ENCODE assay signal across 1 cellular context in genomic region chr14:23183479-23183878, GRCh38.
TF ChIP-seq lines count a peak whose summit lies in the region.

TSS of gene SLC7A8 (minus strand) at chr14:23183660. CDS start at chr14:23182914, 746 bp downstream.

TF ChIP-seq in WTC11, 78 proteins besides CTCF, POLR2A, EP300 and RAD21 (continued from another document):
- TF ChIP-seq, protein P1, sequence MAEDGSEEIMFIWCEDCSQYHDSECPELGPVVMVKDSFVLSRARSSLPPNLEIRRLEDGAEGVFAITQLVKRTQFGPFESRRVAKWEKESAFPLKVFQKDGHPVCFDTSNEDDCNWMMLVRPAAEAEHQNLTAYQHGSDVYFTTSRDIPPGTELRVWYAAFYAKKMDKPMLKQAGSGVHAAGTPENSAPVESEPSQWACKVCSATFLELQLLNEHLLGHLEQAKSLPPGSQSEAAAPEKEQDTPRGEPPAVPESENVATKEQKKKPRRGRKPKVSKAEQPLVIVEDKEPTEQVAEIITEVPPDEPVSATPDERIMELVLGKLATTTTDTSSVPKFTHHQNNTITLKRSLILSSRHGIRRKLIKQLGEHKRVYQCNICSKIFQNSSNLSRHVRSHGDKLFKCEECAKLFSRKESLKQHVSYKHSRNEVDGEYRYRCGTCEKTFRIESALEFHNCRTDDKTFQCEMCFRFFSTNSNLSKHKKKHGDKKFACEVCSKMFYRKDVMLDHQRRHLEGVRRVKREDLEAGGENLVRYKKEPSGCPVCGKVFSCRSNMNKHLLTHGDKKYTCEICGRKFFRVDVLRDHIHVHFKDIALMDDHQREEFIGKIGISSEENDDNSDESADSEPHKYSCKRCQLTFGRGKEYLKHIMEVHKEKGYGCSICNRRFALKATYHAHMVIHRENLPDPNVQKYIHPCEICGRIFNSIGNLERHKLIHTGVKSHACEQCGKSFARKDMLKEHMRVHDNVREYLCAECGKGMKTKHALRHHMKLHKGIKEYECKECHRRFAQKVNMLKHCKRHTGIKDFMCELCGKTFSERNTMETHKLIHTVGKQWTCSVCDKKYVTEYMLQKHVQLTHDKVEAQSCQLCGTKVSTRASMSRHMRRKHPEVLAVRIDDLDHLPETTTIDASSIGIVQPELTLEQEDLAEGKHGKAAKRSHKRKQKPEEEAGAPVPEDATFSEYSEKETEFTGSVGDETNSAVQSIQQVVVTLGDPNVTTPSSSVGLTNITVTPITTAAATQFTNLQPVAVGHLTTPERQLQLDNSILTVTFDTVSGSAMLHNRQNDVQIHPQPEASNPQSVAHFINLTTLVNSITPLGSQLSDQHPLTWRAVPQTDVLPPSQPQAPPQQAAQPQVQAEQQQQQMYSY (CRISPR knock-in tag; IDR thresholded peaks at IDR 0.05): no peak
- no peak for TF ChIP-seq GTF2I (CRISPR knock-in tag; conservative IDR thresholded peaks at IDR 0.05)
- 0 out of 2 replicates have a peak, but pooled peaks have one; percentile 37 for TF ChIP-seq SMAD3 (CRISPR knock-in tag; IDR thresholded peaks at IDR 0.05; ENCODE audit: borderline replicate concordance)
- no peak for TF ChIP-seq ATF1 (CRISPR knock-in tag; IDR thresholded peaks at IDR 0.05)
- TF ChIP-seq PRRX2 (CRISPR knock-in tag; IDR thresholded peaks at IDR 0.05): no peak
- TF ChIP-seq FOXP1 (CRISPR knock-in tag; IDR thresholded peaks at IDR 0.05; ENCODE audit: borderline replicate concordance): no peak
- TF ChIP-seq ATF3 (CRISPR knock-in tag; conservative IDR thresholded peaks at IDR 0.05): no peak
- no peak for TF ChIP-seq NFE2L1 (CRISPR knock-in tag; IDR thresholded peaks at IDR 0.05)
- no peak for TF ChIP-seq MXD4 (CRISPR knock-in tag; IDR thresholded peaks at IDR 0.05; ENCODE audit: borderline replicate concordance)
- TF ChIP-seq IRF2 (CRISPR knock-in tag; IDR thresholded peaks at IDR 0.05; ENCODE audit: borderline replicate concordance, low read depth): no peak
- no peak for TF ChIP-seq ATF6 (CRISPR knock-in tag; IDR thresholded peaks at IDR 0.05)
- TF ChIP-seq ZNF317 (CRISPR knock-in tag; IDR thresholded peaks at IDR 0.05; ENCODE audit: borderline replicate concordance, low read depth): no peak
- no peak for TF ChIP-seq PREB (CRISPR knock-in tag; IDR thresholded peaks at IDR 0.05; ENCODE audit: borderline replicate concordance)
- TF ChIP-seq NR1H2 (CRISPR knock-in tag; IDR thresholded peaks at IDR 0.05): no peak
- TF ChIP-seq, protein P2, sequence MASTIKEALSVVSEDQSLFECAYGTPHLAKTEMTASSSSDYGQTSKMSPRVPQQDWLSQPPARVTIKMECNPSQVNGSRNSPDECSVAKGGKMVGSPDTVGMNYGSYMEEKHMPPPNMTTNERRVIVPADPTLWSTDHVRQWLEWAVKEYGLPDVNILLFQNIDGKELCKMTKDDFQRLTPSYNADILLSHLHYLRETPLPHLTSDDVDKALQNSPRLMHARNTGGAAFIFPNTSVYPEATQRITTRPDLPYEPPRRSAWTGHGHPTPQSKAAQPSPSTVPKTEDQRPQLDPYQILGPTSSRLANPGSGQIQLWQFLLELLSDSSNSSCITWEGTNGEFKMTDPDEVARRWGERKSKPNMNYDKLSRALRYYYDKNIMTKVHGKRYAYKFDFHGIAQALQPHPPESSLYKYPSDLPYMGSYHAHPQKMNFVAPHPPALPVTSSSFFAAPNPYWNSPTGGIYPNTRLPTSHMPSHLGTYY (CRISPR knock-in tag; IDR thresholded peaks at IDR 0.05): no peak
- TF ChIP-seq NR2C2 (CRISPR knock-in tag; IDR thresholded peaks at IDR 0.05): no peak
- TF ChIP-seq, protein P3, sequence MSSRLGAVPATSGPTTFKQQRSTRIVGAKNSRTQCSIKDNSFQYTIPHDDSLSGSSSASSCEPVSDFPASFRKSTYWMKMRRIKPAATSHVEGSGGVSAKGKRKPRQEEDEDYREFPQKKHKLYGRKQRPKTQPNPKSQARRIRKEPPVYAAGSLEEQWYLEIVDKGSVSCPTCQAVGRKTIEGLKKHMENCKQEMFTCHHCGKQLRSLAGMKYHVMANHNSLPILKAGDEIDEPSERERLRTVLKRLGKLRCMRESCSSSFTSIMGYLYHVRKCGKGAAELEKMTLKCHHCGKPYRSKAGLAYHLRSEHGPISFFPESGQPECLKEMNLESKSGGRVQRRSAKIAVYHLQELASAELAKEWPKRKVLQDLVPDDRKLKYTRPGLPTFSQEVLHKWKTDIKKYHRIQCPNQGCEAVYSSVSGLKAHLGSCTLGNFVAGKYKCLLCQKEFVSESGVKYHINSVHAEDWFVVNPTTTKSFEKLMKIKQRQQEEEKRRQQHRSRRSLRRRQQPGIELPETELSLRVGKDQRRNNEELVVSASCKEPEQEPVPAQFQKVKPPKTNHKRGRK (CRISPR knock-in tag; IDR thresholded peaks at IDR 0.05; ENCODE audit: borderline replicate concordance): no peak
- TF ChIP-seq GRHL2 (CRISPR knock-in tag; IDR thresholded peaks at IDR 0.05; ENCODE audit: insufficient replicate concordance, severe bottlenecking): no peak
- peak; percentile 70 for TF ChIP-seq SP1 (CRISPR knock-in tag; conservative IDR thresholded peaks at IDR 0.05)
- TF ChIP-seq, protein P4, sequence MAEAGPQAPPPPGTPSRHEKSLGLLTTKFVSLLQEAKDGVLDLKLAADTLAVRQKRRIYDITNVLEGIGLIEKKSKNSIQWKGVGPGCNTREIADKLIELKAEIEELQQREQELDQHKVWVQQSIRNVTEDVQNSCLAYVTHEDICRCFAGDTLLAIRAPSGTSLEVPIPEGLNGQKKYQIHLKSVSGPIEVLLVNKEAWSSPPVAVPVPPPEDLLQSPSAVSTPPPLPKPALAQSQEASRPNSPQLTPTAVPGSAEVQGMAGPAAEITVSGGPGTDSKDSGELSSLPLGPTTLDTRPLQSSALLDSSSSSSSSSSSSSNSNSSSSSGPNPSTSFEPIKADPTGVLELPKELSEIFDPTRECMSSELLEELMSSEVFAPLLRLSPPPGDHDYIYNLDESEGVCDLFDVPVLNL (CRISPR knock-in tag; IDR thresholded peaks at IDR 0.05; ENCODE audit: borderline replicate concordance, low read depth): no peak
- TF ChIP-seq, protein P5, sequence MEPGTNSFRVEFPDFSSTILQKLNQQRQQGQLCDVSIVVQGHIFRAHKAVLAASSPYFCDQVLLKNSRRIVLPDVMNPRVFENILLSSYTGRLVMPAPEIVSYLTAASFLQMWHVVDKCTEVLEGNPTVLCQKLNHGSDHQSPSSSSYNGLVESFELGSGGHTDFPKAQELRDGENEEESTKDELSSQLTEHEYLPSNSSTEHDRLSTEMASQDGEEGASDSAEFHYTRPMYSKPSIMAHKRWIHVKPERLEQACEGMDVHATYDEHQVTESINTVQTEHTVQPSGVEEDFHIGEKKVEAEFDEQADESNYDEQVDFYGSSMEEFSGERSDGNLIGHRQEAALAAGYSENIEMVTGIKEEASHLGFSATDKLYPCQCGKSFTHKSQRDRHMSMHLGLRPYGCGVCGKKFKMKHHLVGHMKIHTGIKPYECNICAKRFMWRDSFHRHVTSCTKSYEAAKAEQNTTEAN (CRISPR knock-in tag; IDR thresholded peaks at IDR 0.05): no peak
- peak; percentile 36; the same call in 1 of the 2 replicates for TF ChIP-seq TP53 (CRISPR knock-in tag; IDR thresholded peaks at IDR 0.05)
- no peak for TF ChIP-seq NFATC4 (CRISPR knock-in tag; IDR thresholded peaks at IDR 0.05)
- no peak for TF ChIP-seq MLX (CRISPR knock-in tag; IDR thresholded peaks at IDR 0.05)
- TF ChIP-seq JAZF1 (CRISPR knock-in tag; IDR thresholded peaks at IDR 0.05): no peak
- TF ChIP-seq ZNF416 (CRISPR knock-in tag; IDR thresholded peaks at IDR 0.05): no peak
- TF ChIP-seq ZNF281 (CRISPR knock-in tag; IDR thresholded peaks at IDR 0.05): 0 out of 2 replicates have a peak, but pooled peaks have one; percentile 32
- TF ChIP-seq HMGA2 (CRISPR knock-in tag; IDR thresholded peaks at IDR 0.05): no peak
- TF ChIP-seq, protein P6, sequence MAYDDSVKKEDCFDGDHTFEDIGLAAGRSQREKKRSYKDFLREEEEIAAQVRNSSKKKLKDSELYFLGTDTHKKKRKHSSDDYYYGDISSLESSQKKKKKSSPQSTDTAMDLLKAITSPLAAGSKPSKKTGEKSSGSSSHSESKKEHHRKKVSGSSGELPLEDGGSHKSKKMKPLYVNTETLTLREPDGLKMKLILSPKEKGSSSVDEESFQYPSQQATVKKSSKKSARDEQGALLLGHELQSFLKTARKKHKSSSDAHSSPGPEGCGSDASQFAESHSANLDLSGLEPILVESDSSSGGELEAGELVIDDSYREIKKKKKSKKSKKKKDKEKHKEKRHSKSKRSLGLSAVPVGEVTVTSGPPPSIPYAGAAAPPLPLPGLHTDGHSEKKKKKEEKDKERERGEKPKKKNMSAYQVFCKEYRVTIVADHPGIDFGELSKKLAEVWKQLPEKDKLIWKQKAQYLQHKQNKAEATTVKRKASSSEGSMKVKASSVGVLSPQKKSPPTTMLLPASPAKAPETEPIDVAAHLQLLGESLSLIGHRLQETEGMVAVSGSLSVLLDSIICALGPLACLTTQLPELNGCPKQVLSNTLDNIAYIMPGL (CRISPR knock-in tag; IDR thresholded peaks at IDR 0.05): no peak
- TF ChIP-seq ARID4B (CRISPR knock-in tag; IDR thresholded peaks at IDR 0.05; ENCODE audit: borderline replicate concordance): 0 out of 2 replicates have a peak, but pooled peaks have one; percentile 29
- no peak for TF ChIP-seq ZNF671 (CRISPR knock-in tag; IDR thresholded peaks at IDR 0.05)
- TF ChIP-seq CREM (CRISPR knock-in tag; IDR thresholded peaks at IDR 0.05): no peak
- TF ChIP-seq MYBL2 (CRISPR knock-in tag; IDR thresholded peaks at IDR 0.05): no peak
TF ChIP-seq in WTC11: peak in this region for 9.
